20 cellular contexts compared by ENCODE assay signal in the genomic region with DNA sequence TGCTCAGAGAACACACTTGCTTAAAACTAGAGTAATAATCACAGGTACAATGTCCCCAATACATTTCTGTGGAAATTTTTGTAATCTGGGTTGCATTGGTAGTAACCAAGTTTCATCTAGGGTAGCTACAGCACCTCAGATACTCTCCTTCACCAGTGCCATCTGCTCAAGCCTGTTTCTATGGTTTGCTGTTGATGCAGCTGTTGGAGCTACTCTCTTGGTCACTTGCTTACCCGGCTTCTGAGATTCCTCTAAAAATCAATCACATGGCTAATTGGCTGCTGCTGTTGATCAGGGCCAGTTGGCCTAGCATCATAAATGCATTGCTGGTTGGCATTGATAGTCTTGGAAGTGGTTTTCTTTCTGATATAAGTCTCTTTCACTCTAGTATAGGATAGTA.
"Had no signal": no experiment of that assay in that cellular context is flagged by ENCODE, and none has a peak within 500 bp of the region (broad histone marks: within the 10 kb centered on the region; RNA-seq: fewer than 3 reads in every experiment).

No MANE protein-coding gene starts in this region.

- H3K4me1 ChIP-seq: spleen had no signal

- H3K27ac ChIP-seq: spleen had no signal

- H3K4me3 Mint-ChIP-seq: activated CD4-positive, alpha-beta T cell treated with anti-CD3 and anti-CD28 coated beads, Interleukin-2, amount 10 ng/mL, durations not matched to agents 7 days and 5 days; activated CD8-positive, alpha-beta memory T cell treated with anti-CD3 and anti-CD28 coated beads, Interleukin-2, amount 10 ng/mL, durations not matched to agents 7 days and 5 days; activated CD8-positive, alpha-beta T cell treated with anti-CD3 and anti-CD28 coated beads, Interleukin-2, amount 10 ng/mL, durations not matched to agents 7 days and 5 days; activated naive CD4-positive, alpha-beta T cell treated with anti-CD3 and anti-CD28 coated beads, Interleukin-2, amount 50 U/mL, for 24 hours; activated naive CD8-positive, alpha-beta T cell treated with anti-CD3 and anti-CD28 coated beads, Interleukin-2, amount 50 U/mL, for 24 hours; mesothelial cell of epicardium; naive thymus-derived CD8-positive, alpha-beta T cell; WTC11 had no signal

- H3K36me3 Mint-ChIP-seq: activated CD8-positive, alpha-beta memory T cell treated with anti-CD3 and anti-CD28 coated beads, Interleukin-2, amount 10 ng/mL, durations not matched to agents 7 days and 5 days; activated naive CD4-positive, alpha-beta T cell treated with anti-CD3 and anti-CD28 coated beads, Interleukin-2, amount 50 U/mL, for 24 hours had no signal

- H3K9me3 Mint-ChIP-seq: activated naive CD4-positive, alpha-beta T cell treated with anti-CD3 and anti-CD28 coated beads, Interleukin-2, amount 50 U/mL, for 24 hours; activated T-helper 2 cell treated with anti-CD3 and anti-CD28 coated beads, Interferon-gamma antibody, Interleukin-2, Interleukin-4, amounts not matched to agents 10 μg/mL and 5 μg/mL and 100 μg/mL, durations not matched to agents 14 hours and 24 hours and 36 hours had no signal

- H3K36me3 ChIP-seq: heart right ventricle, spleen, tibial nerve had no signal

- H3K27ac Mint-ChIP-seq: activated CD4-positive, alpha-beta T cell treated with anti-CD3 and anti-CD28 coated beads, Interleukin-2, amount 10 ng/mL, durations not matched to agents 7 days and 5 days; activated CD8-positive, alpha-beta memory T cell treated with anti-CD3 and anti-CD28 coated beads, Interleukin-2, amount 10 ng/mL, durations not matched to agents 7 days and 5 days; activated CD8-positive, alpha-beta T cell treated with anti-CD3 and anti-CD28 coated beads, Interleukin-2, amount 10 ng/mL, durations not matched to agents 7 days and 5 days; activated naive CD4-positive, alpha-beta T cell treated with anti-CD3 and anti-CD28 coated beads, Interleukin-2, amount 50 U/mL, for 24 hours; activated naive CD8-positive, alpha-beta T cell treated with anti-CD3 and anti-CD28 coated beads, Interleukin-2, amount 50 U/mL, for 24 hours; activated T-helper 2 cell treated with anti-CD3 and anti-CD28 coated beads, Interferon-gamma antibody, Interleukin-2, Interleukin-4, amounts not matched to agents 10 μg/mL and 5 μg/mL and 100 μg/mL, durations not matched to agents 14 hours and 24 hours and 36 hours; mesothelial cell of epicardium; naive thymus-derived CD8-positive, alpha-beta T cell; WTC11 had no signal

- H3K4me3 ChIP-seq: heart right ventricle, spleen, tibial nerve had no signal

- DNase-seq: activated CD4-positive, alpha-beta T cell treated with anti-CD3 and anti-CD28 coated beads for 1 hour; activated CD4-positive, alpha-beta T cell treated with anti-CD3 and anti-CD28 coated beads, Interleukin-2, amount 10 ng/mL, durations not matched to agents 7 days and 5 days; activated CD8-positive, alpha-beta memory T cell treated with anti-CD3 and anti-CD28 coated beads, Interleukin-2, amount 10 ng/mL, durations not matched to agents 7 days and 5 days; activated CD8-positive, alpha-beta T cell treated with anti-CD3 and anti-CD28 coated beads, Interleukin-2, amount 10 ng/mL, durations not matched to agents 7 days and 5 days; activated naive CD8-positive, alpha-beta T cell treated with anti-CD3 and anti-CD28 coated beads, Interleukin-2, amount 50 U/mL, for 24 hours; activated T-cell treated with anti-CD3 and anti-CD28 coated beads, Interleukin-2, amount 50 U/mL, for 48 hours; amygdala; caudate nucleus; heart right ventricle; naive thymus-derived CD8-positive, alpha-beta T cell; posterior cingulate gyrus; right cardiac atrium; spleen; stimulated activated naive CD4-positive, alpha-beta T cell; T-helper 2 cell had no signal

- H3K4me1 Mint-ChIP-seq: activated CD4-positive, alpha-beta T cell treated with anti-CD3 and anti-CD28 coated beads, Interleukin-2, amount 10 ng/mL, durations not matched to agents 7 days and 5 days; activated CD8-positive, alpha-beta memory T cell treated with anti-CD3 and anti-CD28 coated beads, Interleukin-2, amount 10 ng/mL, durations not matched to agents 7 days and 5 days; activated naive CD4-positive, alpha-beta T cell treated with anti-CD3 and anti-CD28 coated beads, Interleukin-2, amount 50 U/mL, for 24 hours; activated naive CD8-positive, alpha-beta T cell treated with anti-CD3 and anti-CD28 coated beads, Interleukin-2, amount 50 U/mL, for 24 hours; mesothelial cell of epicardium; naive thymus-derived CD8-positive, alpha-beta T cell; WTC11 had no signal

- H3K27me3 ChIP-seq: heart right ventricle, spleen, tibial nerve had no signal

- H3K27me3 Mint-ChIP-seq: activated CD4-positive, alpha-beta T cell treated with anti-CD3 and anti-CD28 coated beads, Interleukin-2, amount 10 ng/mL, durations not matched to agents 7 days and 5 days; activated CD8-positive, alpha-beta memory T cell treated with anti-CD3 and anti-CD28 coated beads, Interleukin-2, amount 10 ng/mL, durations not matched to agents 7 days and 5 days; activated naive CD4-positive, alpha-beta T cell treated with anti-CD3 and anti-CD28 coated beads, Interleukin-2, amount 50 U/mL, for 24 hours; activated naive CD8-positive, alpha-beta T cell treated with anti-CD3 and anti-CD28 coated beads, Interleukin-2, amount 50 U/mL, for 24 hours had no signal
